ENCODE assay signal across 10 cellular contexts in genomic region chr7:149776305-149776704, GRCh38. TPM values are rescaled to one million over a fixed set of nuclear protein-coding genes. Genes with fewer than 3 reads are reported as not detected.
DNase-seq lines count a peak whose midpoint lies in the region; ATAC-seq and TF ChIP-seq lines count a peak whose summit lies in the region.
"Had no signal": no experiment of that assay in that cellular context is flagged by ENCODE, and none has a peak within 500 bp of the region (broad histone marks: within the 10 kb centered on the region; RNA-seq: fewer than 3 reads in every experiment).

No MANE protein-coding gene starts in this region.

- H3K4me2 ChIP-seq in mammary epithelial cell (ENCODE audit: insufficient read depth, low read depth, low read length): no peak overlapping the region

- H3K4me3 ChIP-seq in mammary epithelial cell (replicated peaks in 1 of 3; ENCODE audit: insufficient read depth in 1 of 3, low read depth in 2 of 3, low read length in 3 of 3) (no peak overlapping the region), cardiac fibroblast (replicated peaks in 1 of 2; ENCODE audit: low read depth in 2 of 2, low read length in 2 of 2) (no peak overlapping the region), A673 (ENCODE audit: low read depth, low read length, poor library complexity, severe bottlenecking) (no peak overlapping the region)
- H3K4me3 ChIP-seq: ascending aorta had no signal

- H3K27me3 Mint-ChIP-seq in MCF 10A (ENCODE audit: insufficient read depth, unreplicated experiment): no peaks in the 10 kb centered on the region

- H4K20me1 ChIP-seq in mammary epithelial cell (ENCODE audit: insufficient read depth, low read length): no peaks in the 10 kb centered on the region

- H3K27ac Mint-ChIP-seq in MCF 10A (ENCODE audit: low read depth, unreplicated experiment): no peak overlapping the region

- 89% methylated on average over 13 of the region's 15 CpGs for WGBS in mammary epithelial cell (ENCODE audit: low coverage, missing lambda C conversion rate)

- no peak overlapping the region for H3K9ac ChIP-seq in mammary epithelial cell (ENCODE audit: insufficient read depth, low read length)

- CTCF ChIA-PET in MCF 10A (lab: Yijun Ruan, JAX): interaction anchor here (0.8 kb wide), 1 partner anchor 31 kb away, joined by 3 read pairs; no protein-coding TSS in a partner anchor
- CTCF ChIA-PET in mammary epithelial cell (lab: Charles Lee; ENCODE audit: low non-redundant PET): no interaction called here
- CTCF ChIA-PET in A673 (lab: Charles Lee): no interaction called here

- H3K27ac ChIP-seq in mammary epithelial cell (ENCODE audit: insufficient read depth, low read depth, low read length) (no peak overlapping the region), A673 (ENCODE audit: low read depth, low read length, poor library complexity, severe bottlenecking) (no peak overlapping the region)
- H3K27ac ChIP-seq: ascending aorta had no signal

- no peak for TF ChIP-seq CTCF in MCF 10A (IDR thresholded peaks at IDR 0.05; ENCODE audit: unreplicated experiment)
- TF ChIP-seq CTCF in mammary epithelial cell (conservative IDR thresholded peaks at IDR 0.05 in 1 of 2, IDR thresholded peaks at IDR 0.05 in 1 of 2; ENCODE audit: extremely low read depth in 1 of 2, insufficient read depth in 1 of 2, low read depth in 1 of 2, low read length in 2 of 2): no peak
- TF ChIP-seq CTCF in cardiac fibroblast (IDR thresholded peaks at IDR 0.05; ENCODE audit: low read depth, low read length): no peak
- TF ChIP-seq CTCF in A673 (conservative IDR thresholded peaks at IDR 0.05; ENCODE audit: low read depth, low read length): no peak

- dilution Hi-C loops in mammary epithelial cell (cut with HindIII; ENCODE audit: low sequenced_read_pairs): no loop called here

- H3K9me3 ChIP-seq in mammary epithelial cell (replicated peaks; ENCODE audit: insufficient read depth, low read length) (no peaks in the 10 kb centered on the region), A673 (ENCODE audit: low read depth, low read length, poor library complexity, severe bottlenecking) (no peaks in the 10 kb centered on the region)
- H3K9me3 ChIP-seq: ascending aorta had no signal

- BruUV-seq in MCF 10A (replicated peaks; lab: Mats Ljungman, UMichigan) (no TSS peak), mammary epithelial cell (replicated peaks; lab: Mats Ljungman, UMichigan) (no TSS peak), A673 (replicated peaks; lab: Mats Ljungman, UMichigan) (no TSS peak)

- H3K36me3 ChIP-seq in mammary epithelial cell (ENCODE audit: insufficient read depth, low read length) (no peaks in the 10 kb centered on the region), A673 (ENCODE audit: insufficient read depth, low read length, poor library complexity, severe bottlenecking) (no peaks in the 10 kb centered on the region)
- H3K36me3 ChIP-seq: ascending aorta had no signal

- peaks cover 8% of the 10 kb centered on the region for H3K27me3 ChIP-seq in mammary epithelial cell (ENCODE audit: insufficient read depth, low read length)
- H3K27me3 ChIP-seq in A673 (replicated peaks; ENCODE audit: insufficient read depth, low read depth, low read length, poor library complexity): no peaks in the 10 kb centered on the region
- H3K27me3 ChIP-seq: ascending aorta had no signal

- POLR2A ChIA-PET in MCF 10A (lab: Yijun Ruan, JAX): no interaction called here
- POLR2A ChIA-PET in A673 (lab: Charles Lee; ENCODE audit: low non-redundant PET): no interaction called here

- H2AFZ ChIP-seq in mammary epithelial cell (ENCODE audit: low read depth, low read length): no peak overlapping the region

- peaks cover 10% of the 10 kb centered on the region for H3K4me1 ChIP-seq in mammary epithelial cell (ENCODE audit: insufficient read depth, low read length)
- H3K4me1 ChIP-seq in A673 (ENCODE audit: insufficient read depth, low read length, poor library complexity, severe bottlenecking): peaks cover 11% of the 10 kb centered on the region

- H3K9me3 Mint-ChIP-seq in MCF 10A (ENCODE audit: unreplicated experiment): no peaks in the 10 kb centered on the region

- no peaks in the 10 kb centered on the region for H3K4me1 Mint-ChIP-seq in MCF 10A (ENCODE audit: insufficient read depth, unreplicated experiment)

- no peak overlapping the region for H3K4me3 Mint-ChIP-seq in MCF 10A (ENCODE audit: unreplicated experiment)

- in situ Hi-C loops in mammary epithelial cell (cut with MboI; ENCODE audit: low sequenced_read_pairs in 2 of 2): no loop called here

- H3K79me2 ChIP-seq in mammary epithelial cell (ENCODE audit: insufficient read depth, low read length): no peaks in the 10 kb centered on the region

- no peak for ATAC-seq in left colon

- DNase-seq in MCF 10A (ENCODE audit: unreplicated experiment) (peak; percentile 52), mammary epithelial cell (no peak), cardiac fibroblast (ENCODE audit: low read depth in 2 of 2) (peak; percentile 49 to 70), left colon (peak; percentile 40 to 51), ureter (ENCODE audit: low spot score) (peak; percentile 71), NCI-H526 (lab: John Stamatoyannopoulos, UW) (no peak), T-helper 2 cell (no peak), A673 (ENCODE audit: low spot score) (no peak)

- H3K36me3 Mint-ChIP-seq in MCF 10A (ENCODE audit: insufficient read depth, unreplicated experiment): no peaks in the 10 kb centered on the region

- intact Hi-C loops in MCF 10A (cut with micrococcal nuclease) (no loop called here), mammary epithelial cell (cut with micrococcal nuclease) (no loop called here), left colon (cut with DNase I, micrococcal nuclease) (no loop called here), A673 (cut with micrococcal nuclease; ENCODE audit: unreplicated experiment) (no loop called here)

RNA-seq across cellular contexts. Expression of gene ZNF467, which starts 2.9 kb away (rescaled TPM):
- total RNA-seq in MCF 10A (2022): 3.2 and 3.7 TPM in 2 replicates
- 1 to 10 TPM in 1 of 2 donors, under 1 TPM in 1; 0.17 to 4.0 TPM for total RNA-seq in mammary epithelial cell
- polyA plus RNA-seq in mammary epithelial cell: 0.28 TPM
- polyA minus RNA-seq in mammary epithelial cell: not detected
- 1 to 10 TPM; 1.5 to 6.0 TPM for total RNA-seq in left colon
- total RNA-seq in ureter: 9.7 TPM
- total RNA-seq in A673 (2021): 3.5 and 7.5 TPM in 2 replicates
- total RNA-seq: activated CD8-positive, alpha-beta memory T cell treated with anti-CD3 and anti-CD28 coated beads for 36 hours had no signal

Comparison
In these comparisons a context has a peak if more than half of its experiments do, and no peak if none do; other contexts are left out.
1. DNase-seq: peak in MCF 10A (single experiment), cardiac fibroblast (2 of 2), left colon (2 of 2) and ureter (single experiment); none in mammary epithelial cell (single experiment), NCI-H526 (0 of 2), T-helper 2 cell (0 of 5) and A673 (single experiment).